17 cellular contexts compared by ENCODE assay signal in genomic region chr7:29935111-29935510, GRCh38. TPM values are rescaled to one million over a fixed set of nuclear protein-coding genes. Genes with fewer than 3 reads are reported as not detected.
A peak's percentile ranks its signal among the peaks of the same experiment; 100 is the strongest.
DNase-seq lines count a peak whose midpoint lies in the region; ATAC-seq and TF ChIP-seq lines count a peak whose summit lies in the region.
"Had no signal": no experiment of that assay in that cellular context is flagged by ENCODE, and none has a peak within 500 bp of the region (broad histone marks: within the 10 kb centered on the region; RNA-seq: fewer than 3 reads in every experiment).

No MANE protein-coding gene starts in this region.

- no peak overlapping the region for H3K9ac ChIP-seq in IMR-90 (ENCODE audit: low read depth, low read length)
- no peak overlapping the region for H3K9ac ChIP-seq in parathyroid adenoma

- no peak for TF ChIP-seq RAD21 in IMR-90 (IDR thresholded peaks at IDR 0.05; ENCODE audit: low read length)

- H3K79me2 ChIP-seq in parathyroid adenoma, result peaks cover 2% of the 10 kb centered on the region

- no peak overlapping the region for H3K4me3 ChIP-seq in IMR-90 (ENCODE audit: insufficient read depth, low read depth, low read length)
- no peak overlapping the region for H3K4me3 ChIP-seq in fibroblast of the aortic adventitia (ENCODE audit: low read depth, low read length)
- no peak overlapping the region for H3K4me3 ChIP-seq in parathyroid adenoma (ENCODE audit: low read depth, low read length)
- H3K4me3 ChIP-seq in testis, result no peak overlapping the region
- H3K4me3 ChIP-seq: SJSA1 had no signal

- POLR2A ChIA-PET in IMR-90 (lab: Charles Lee; ENCODE audit: unreplicated experiment), result no interaction called here

- no peak overlapping the region for H3K27ac ChIP-seq in IMR-90 (ENCODE audit: insufficient read depth, low read length)
- H3K27ac ChIP-seq in parathyroid adenoma, result peak overlapping the region; percentile 2
- H3K27ac ChIP-seq in testis, result no peak overlapping the region
- H3K27ac ChIP-seq: SJSA1 had no signal

- H3K9me1 ChIP-seq in IMR-90 (ENCODE audit: insufficient read depth, low read length), result peaks cover 9% of the 10 kb centered on the region

- no peak overlapping the region for H2BK5ac ChIP-seq in IMR-90 (ENCODE audit: low read depth, low read length, poor library complexity, severe bottlenecking)

- no TSS peak for BruUV-seq in IMR-90 (replicated peaks; lab: Mats Ljungman, UMichigan)

- DNase-seq in IMR-90 (peak; percentile 34), fibroblast of the aortic adventitia (ENCODE audit: low read depth) (peak; percentile 9), hypothalamus (lab: John Stamatoyannopoulos, UW) (no peak), testis (no peak)
- DNase-seq: ACHN, C1 segment of cervical spinal cord, DMS79, KG1, NCI-H1048, NCI-H1436 treated with DMSO at 0.1 percent for 48 hours, NCI-H2029, NCI-H345, NCI-H526 had no signal

- no peak overlapping the region for H3K14ac ChIP-seq in IMR-90 (replicated peaks; ENCODE audit: low read depth, low read length)

- no peak for TF ChIP-seq CTCF in IMR-90 (conservative IDR thresholded peaks at IDR 0.05; ENCODE audit: low read depth, low read length)
- no peak for TF ChIP-seq CTCF in fibroblast of the aortic adventitia (IDR thresholded peaks at IDR 0.05; ENCODE audit: insufficient read depth, low read length)
- TF ChIP-seq CTCF in parathyroid adenoma (IDR thresholded peaks at IDR 0.05), result no peak
- no peak for TF ChIP-seq CTCF in testis (IDR thresholded peaks at IDR 0.05)

- no peak overlapping the region for H2AK5ac ChIP-seq in IMR-90 (ENCODE audit: low read depth, low read length)

- dilution Hi-C loops in IMR-90 (cut with HindIII; ENCODE audit: low sequenced_read_pairs, unreplicated experiment), result no loop called here

- H4K8ac ChIP-seq in IMR-90 (ENCODE audit: low read depth in 2 of 2, low read length in 2 of 2), result no peak overlapping the region

- H4K20me1 ChIP-seq in IMR-90 (ENCODE audit: insufficient read depth, low read length), result 0 out of 2 replicates have a peak, but pooled peaks cover 2% of the 10 kb centered on the region

- peaks cover 11 to 37% of the 10 kb centered on the region in 2 experiments; a peak in 3 of 4 replicates for H3K79me1 ChIP-seq in IMR-90 (ENCODE audit: low read depth in 1 of 2, low read length in 2 of 2)

- no peak for TF ChIP-seq POLR2A in IMR-90 (IDR thresholded peaks at IDR 0.05; ENCODE audit: low read depth, low read length)
- no peak for TF ChIP-seq POLR2A in testis (IDR thresholded peaks at IDR 0.05)

- H3K23ac ChIP-seq in IMR-90 (ENCODE audit: low read depth, low read length), result no peak overlapping the region

- no peak overlapping the region for H2BK15ac ChIP-seq in IMR-90 (ENCODE audit: low read depth, low read length)

- H3K4me2 ChIP-seq in IMR-90 (ENCODE audit: low read depth, low read length) (no peak overlapping the region), parathyroid adenoma (ENCODE audit: low read length) (no peak overlapping the region)

- ATAC-seq in IMR-90 (ENCODE audit: low read depth) (peak; percentile 65), SK-N-SH treated with all-trans-retinoic acid at 6 μM for 48 hours (peak; percentile 63), HG03196 (IDR thresholded peaks at IDR 0.05; ENCODE audit: unreplicated experiment) (no peak)

- H3K27me3 ChIP-seq in IMR-90 (ENCODE audit: control insufficient read depth, insufficient read depth, low read length) (no peaks in the 10 kb centered on the region), parathyroid adenoma (ENCODE audit: control insufficient read depth, insufficient read depth, low read length) (no peaks in the 10 kb centered on the region), testis (no peaks in the 10 kb centered on the region)
- H3K27me3 ChIP-seq: SJSA1 had no signal

- no peak overlapping the region for H3K56ac ChIP-seq in IMR-90 (ENCODE audit: extremely low read depth, insufficient read depth, low read length)

- H2BK20ac ChIP-seq in IMR-90 (ENCODE audit: low read depth, low read length), result no peak overlapping the region

- no peak overlapping the region for H2AK9ac ChIP-seq in IMR-90 (replicated peaks; ENCODE audit: low read depth, low read length, poor library complexity)

- no peaks in the 10 kb centered on the region for H3K9me3 ChIP-seq in IMR-90 (ENCODE audit: control insufficient read depth, insufficient read depth, low read length)
- no peaks in the 10 kb centered on the region for H3K9me3 ChIP-seq in parathyroid adenoma (ENCODE audit: control insufficient read depth, low read length)
- H3K9me3 ChIP-seq in testis, result no peaks in the 10 kb centered on the region
- H3K9me3 ChIP-seq: SJSA1 had no signal

- H4K5ac ChIP-seq in IMR-90 (ENCODE audit: low read depth, low read length), result no peak overlapping the region

- intact Hi-C loops in IMR-90 (cut with micrococcal nuclease), result no loop called here
- intact Hi-C loops in testis (cut with DNase I; ENCODE audit: low total_unique reads), result no loop called here

- H2BK120ac ChIP-seq in IMR-90 (ENCODE audit: low read depth, low read length), result no peak overlapping the region

- H2AFZ ChIP-seq in IMR-90 (replicated peaks; ENCODE audit: low read length, poor library complexity) (no peak overlapping the region), parathyroid adenoma (no peak overlapping the region)

- in situ Hi-C loops in IMR-90 (cut with MboI; ENCODE audit: low sequenced_read_pairs), result no loop called here

- no peak overlapping the region for H3K18ac ChIP-seq in IMR-90 (ENCODE audit: low read depth, low read length)

- peaks cover 4% of the 10 kb centered on the region for H3K4me1 ChIP-seq in IMR-90 (ENCODE audit: control insufficient read depth, insufficient read depth, low read length)
- H3K4me1 ChIP-seq in parathyroid adenoma, result no peaks in the 10 kb centered on the region
- H3K4me1 ChIP-seq in testis, result peaks cover 10% of the 10 kb centered on the region

- H3K36me3 ChIP-seq in IMR-90 (ENCODE audit: control insufficient read depth, insufficient read depth, low read length) (peaks cover 37% of the 10 kb centered on the region), parathyroid adenoma (ENCODE audit: control insufficient read depth, insufficient read depth, low read length) (no peaks in the 10 kb centered on the region), testis (ENCODE audit: low read depth, missing control alignments) (no peaks in the 10 kb centered on the region)

- H3K4ac ChIP-seq in IMR-90 (ENCODE audit: low read depth, low read length), result no peak overlapping the region

- CTCF ChIA-PET in IMR-90 (lab: Yijun Ruan, JAX), result no interaction called here

- WGBS in IMR-90 (ENCODE audit: extremely low coverage in 2 of 2, insufficient read length in 1 of 2), 2 experiments, result 60% methylated on average over 1 of the region's 2 CpGs; no CpG with 5 or more reads in 1 of the 2 experiments
- 89 to 92% methylated on average over 2 of the region's 2 CpGs for WGBS in testis, 2 donors

- no peak overlapping the region for H4K91ac ChIP-seq in IMR-90 (ENCODE audit: insufficient read depth, low read depth, low read length)

TF ChIP-seq in IMR-90, 13 proteins besides CTCF, POLR2A, EP300 and RAD21 (continues in another document):
- no peak for TF ChIP-seq CHD1 (IDR thresholded peaks at IDR 0.05; ENCODE audit: low read depth, low read length)
- no peak for TF ChIP-seq MXI1 (IDR thresholded peaks at IDR 0.05; ENCODE audit: borderline replicate concordance, low read depth, low read length)
- TF ChIP-seq USF2 (IDR thresholded peaks at IDR 0.05; ENCODE audit: low read depth, low read length), result no peak
- TF ChIP-seq BHLHE40 (IDR thresholded peaks at IDR 0.05; ENCODE audit: low read depth, low read length), result no peak
- no peak for TF ChIP-seq MAZ (IDR thresholded peaks at IDR 0.05; ENCODE audit: borderline replicate concordance, low read depth, low read length)
- TF ChIP-seq MAFK (IDR thresholded peaks at IDR 0.05; ENCODE audit: low read depth, low read length), result no peak

TF ChIP-seq in SK-N-SH treated with all-trans-retinoic acid at 6 μM for 48 hours, 23 proteins besides CTCF, POLR2A, EP300 and RAD21:
- TF ChIP-seq BACH2 (CRISPR knock-in tag; IDR thresholded peaks at IDR 0.05; ENCODE audit: borderline replicate concordance) (no peak), TCF4 (CRISPR knock-in tag; IDR thresholded peaks at IDR 0.05; ENCODE audit: borderline replicate concordance) (no peak)

RNA-seq across cellular contexts. Expression of gene SCRN1, which starts 54.5 kb away (rescaled TPM):
- total RNA-seq in IMR-90 (2012; rRNA removed) (124 and 141 TPM in 2 replicates), fibroblast of the aortic adventitia (ENCODE audit: low replicate concordance) (39.7 and 93.1 TPM in 2 replicates), testis (100 to 1,000 TPM in 1 of 2 donors, 10 to 100 TPM in 1; 78.0 to 107 TPM)
- polyA plus RNA-seq in IMR-90 (2012; rRNA removed) (49.2 and 57.1 TPM in 2 replicates), testis (ENCODE audit: insufficient read depth, low read depth, low replicate concordance) (56.8 TPM)
- polyA plus RNA-seq in IMR-90 (2012; cell fraction: cytosol; rRNA removed), result 22.1 and 25.6 TPM in 2 replicates
- polyA plus RNA-seq in IMR-90 (2012; cell fraction: nucleus; rRNA removed; ENCODE audit: low replicate concordance), result 18.4 and 54.4 TPM in 2 replicates

Comparison
In these comparisons a context has a peak if more than half of its experiments do, and no peak if none do; other contexts are left out.
1. DNase-seq: peak in IMR-90 (single experiment) and fibroblast of the aortic adventitia (single experiment); none in hypothalamus (0 of 51) and testis (single experiment).